ENCODE assay signal across 12 cellular contexts in the genomic region with DNA sequence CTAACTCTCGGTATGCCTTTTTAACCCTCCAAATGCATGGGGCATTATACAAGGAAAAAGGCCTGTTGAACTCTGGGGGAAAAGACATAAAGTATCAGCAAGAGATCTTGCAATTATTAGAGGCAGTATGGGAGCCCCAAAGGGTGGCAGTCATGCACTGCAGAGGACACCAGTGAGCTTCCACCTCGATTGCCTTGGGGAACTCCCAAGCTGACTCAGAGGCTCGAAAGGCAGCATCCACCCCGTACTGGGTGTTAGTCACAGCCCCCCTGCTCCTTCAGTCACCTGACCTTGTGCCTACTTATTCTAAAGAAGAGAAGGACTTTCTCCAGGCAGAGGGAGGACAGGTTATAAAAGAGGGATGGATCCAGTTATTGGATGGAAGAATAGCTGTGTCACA.
DNase-seq lines count a peak whose midpoint lies in the region; ATAC-seq and TF ChIP-seq lines count a peak whose summit lies in the region.
"Had no signal": no experiment of that assay in that cellular context is flagged by ENCODE, and none has a peak within 500 bp of the region (broad histone marks: within the 10 kb centered on the region; RNA-seq: fewer than 3 reads in every experiment).

No MANE protein-coding gene starts in this region.

- no peaks in the 10 kb centered on the region for H3F3A ChIP-seq in GM23338 (replicated peaks; ENCODE audit: low read depth)

- H3K36me3 ChIP-seq in GM23338 (ENCODE audit: insufficient read depth) = no peaks in the 10 kb centered on the region
- H3K36me3 ChIP-seq: heart right ventricle had no signal

- no peak overlapping the region for H2AFZ ChIP-seq in GM23338

- H3K36me3 Mint-ChIP-seq in activated naive CD4-positive, alpha-beta T cell treated with anti-CD3 and anti-CD28 coated beads for 36 hours (ENCODE audit: low read depth) = no peaks in the 10 kb centered on the region
- H3K36me3 Mint-ChIP-seq in GM23338 (ENCODE audit: low read depth) = peaks cover 14% of the 10 kb centered on the region

- no peaks in the 10 kb centered on the region for H3K4me1 Mint-ChIP-seq in activated naive CD4-positive, alpha-beta T cell treated with anti-CD3 and anti-CD28 coated beads for 36 hours (ENCODE audit: low read depth)
- H3K4me1 Mint-ChIP-seq in GM23338 = no peaks in the 10 kb centered on the region

- TF ChIP-seq CTCF in epithelial cell of proximal tubule (conservative IDR thresholded peaks at IDR 0.05; ENCODE audit: low read depth, low read length) = peak; percentile 29
- TF ChIP-seq CTCF in GM23338 (conservative IDR thresholded peaks at IDR 0.05; ENCODE audit: low read depth in 2 of 2) = 0 out of 4 replicates have a peak, but pooled peaks of 1 of the 2 experiments have one; percentile 6

- H3K4me3 ChIP-seq in epithelial cell of proximal tubule (ENCODE audit: low read depth, low read length) (no peak overlapping the region), GM23338 (no peak overlapping the region)
- H3K4me3 ChIP-seq: heart right ventricle, skin epidermis had no signal

- no peak overlapping the region for H3K4me3 Mint-ChIP-seq in activated naive CD4-positive, alpha-beta T cell treated with anti-CD3 and anti-CD28 coated beads for 36 hours
- H3K4me3 Mint-ChIP-seq in GM23338 = no peak overlapping the region
- H3K4me3 Mint-ChIP-seq: activated T-cell treated with anti-CD3 and anti-CD28 coated beads, Interleukin-2, amount 50 U/mL, for 4 hours had no signal

- ATAC-seq in GM23338 (no peak), GM21367 (IDR thresholded peaks at IDR 0.05; ENCODE audit: unreplicated experiment) (no peak)
- ATAC-seq: heart right ventricle had no signal

- no peaks in the 10 kb centered on the region for H4K20me1 ChIP-seq in GM23338 (replicated peaks; ENCODE audit: insufficient read depth)

- peaks cover 2% of the 10 kb centered on the region for H3K27me3 Mint-ChIP-seq in activated naive CD4-positive, alpha-beta T cell treated with anti-CD3 and anti-CD28 coated beads for 36 hours (ENCODE audit: low read depth)
- peaks cover 4% of the 10 kb centered on the region for H3K27me3 Mint-ChIP-seq in GM23338 (ENCODE audit: insufficient read depth, low read depth, poor library complexity)

- no peak overlapping the region for H3K27ac Mint-ChIP-seq in activated naive CD4-positive, alpha-beta T cell treated with anti-CD3 and anti-CD28 coated beads for 36 hours
- H3K27ac Mint-ChIP-seq in GM23338 = no peak overlapping the region

- intact Hi-C loops in activated naive CD4-positive, alpha-beta T cell treated with anti-CD3 and anti-CD28 coated beads for 36 hours (cut with micrococcal nuclease) = loop anchor here (1.0 kb wide), 3 partner anchors 74 to 584 kb away; no protein-coding TSS in a partner anchor

- H3K9me3 Mint-ChIP-seq in activated naive CD4-positive, alpha-beta T cell treated with anti-CD3 and anti-CD28 coated beads for 36 hours = no peaks in the 10 kb centered on the region
- H3K9me3 Mint-ChIP-seq in GM23338 = peaks cover 91% of the 10 kb centered on the region

- H3K4me2 ChIP-seq in GM23338 = no peak overlapping the region

- CTCF ChIA-PET in activated naive CD4-positive, alpha-beta T cell treated with anti-CD3 and anti-CD28 coated beads for 36 hours (lab: Charles Lee) = interaction anchor here (1.2 to 1.3 kb wide), 2 partner anchors 47 to 192 kb away, joined by 3 read pairs; no protein-coding TSS in a partner anchor

- no peak overlapping the region for H3K27ac ChIP-seq in GM23338 (ENCODE audit: low read depth)
- H3K27ac ChIP-seq: heart right ventricle, skin epidermis had no signal

- no peaks in the 10 kb centered on the region for H3K9me2 ChIP-seq in GM23338 (ENCODE audit: insufficient read depth)

- H3K79me2 ChIP-seq in GM23338 (replicated peaks; ENCODE audit: insufficient read depth) = no peaks in the 10 kb centered on the region

- peak; percentile 66 for DNase-seq in activated naive CD4-positive, alpha-beta T cell treated with anti-CD3 and anti-CD28 coated beads for 36 hours
- no peak for DNase-seq in activated naive CD4-positive, alpha-beta T cell treated with anti-CD3 and anti-CD28 coated beads, Interleukin-2, amount 50 U/mL, for 16 hours
- DNase-seq in OCI-M1 (lab: John Stamatoyannopoulos, UW) = peak; percentile 75
- peak; percentile 3 for DNase-seq in epithelial cell of proximal tubule (ENCODE audit: low read depth)
- peak; percentile 83 for DNase-seq in stromal cell of bone marrow (ENCODE audit: low read depth)
- no peak for DNase-seq in GM23338 (ENCODE audit: low spot score)
- DNase-seq in SHP77 (lab: John Stamatoyannopoulos, UW) = no peak
- DNase-seq: activated T-cell treated with anti-CD3 and anti-CD28 coated beads, Interleukin-2, amount 50 U/mL, for 4 hours; heart right ventricle; NCI-H446 treated with DMSO at 0.1 percent for 48 hours had no signal

- H3K27me3 ChIP-seq in GM23338 (ENCODE audit: insufficient read depth) = no peaks in the 10 kb centered on the region
- H3K27me3 ChIP-seq: heart right ventricle had no signal

- no peaks in the 10 kb centered on the region for H3K4me1 ChIP-seq in GM23338 (ENCODE audit: insufficient read depth)
- H3K4me1 ChIP-seq: heart right ventricle had no signal

TF ChIP-seq in GM23338, 12 proteins besides CTCF, POLR2A, EP300 and RAD21 (continues in another document):
- TF ChIP-seq ZNF462 (CRISPR knock-in tag; IDR thresholded peaks at IDR 0.05) = no peak
- no peak for TF ChIP-seq POLR2AphosphoS5 (IDR thresholded peaks at IDR 0.05; ENCODE audit: low read depth)
- no peak for TF ChIP-seq ZNF114 (CRISPR knock-in tag; IDR thresholded peaks at IDR 0.05)
- TF ChIP-seq, protein P1, sequence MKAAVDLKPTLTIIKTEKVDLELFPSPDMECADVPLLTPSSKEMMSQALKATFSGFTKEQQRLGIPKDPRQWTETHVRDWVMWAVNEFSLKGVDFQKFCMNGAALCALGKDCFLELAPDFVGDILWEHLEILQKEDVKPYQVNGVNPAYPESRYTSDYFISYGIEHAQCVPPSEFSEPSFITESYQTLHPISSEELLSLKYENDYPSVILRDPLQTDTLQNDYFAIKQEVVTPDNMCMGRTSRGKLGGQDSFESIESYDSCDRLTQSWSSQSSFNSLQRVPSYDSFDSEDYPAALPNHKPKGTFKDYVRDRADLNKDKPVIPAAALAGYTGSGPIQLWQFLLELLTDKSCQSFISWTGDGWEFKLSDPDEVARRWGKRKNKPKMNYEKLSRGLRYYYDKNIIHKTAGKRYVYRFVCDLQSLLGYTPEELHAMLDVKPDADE (IDR thresholded peaks at IDR 0.05) = no peak

Comparison
In these comparisons a context has a peak if more than half of its experiments do, and no peak if none do; other contexts are left out.
1. DNase-seq: peak in activated naive CD4-positive, alpha-beta T cell treated with anti-CD3 and anti-CD28 coated beads for 36 hours (single experiment), OCI-M1 (single experiment), epithelial cell of proximal tubule (single experiment) and stromal cell of bone marrow (single experiment); none in activated naive CD4-positive, alpha-beta T cell treated with anti-CD3 and anti-CD28 coated beads, Interleukin-2, amount 50 U/mL, for 16 hours (single experiment), GM23338 (single experiment) and SHP77 (0 of 2).